ENCODE assay signal across 19 cellular contexts in the genomic region with DNA sequence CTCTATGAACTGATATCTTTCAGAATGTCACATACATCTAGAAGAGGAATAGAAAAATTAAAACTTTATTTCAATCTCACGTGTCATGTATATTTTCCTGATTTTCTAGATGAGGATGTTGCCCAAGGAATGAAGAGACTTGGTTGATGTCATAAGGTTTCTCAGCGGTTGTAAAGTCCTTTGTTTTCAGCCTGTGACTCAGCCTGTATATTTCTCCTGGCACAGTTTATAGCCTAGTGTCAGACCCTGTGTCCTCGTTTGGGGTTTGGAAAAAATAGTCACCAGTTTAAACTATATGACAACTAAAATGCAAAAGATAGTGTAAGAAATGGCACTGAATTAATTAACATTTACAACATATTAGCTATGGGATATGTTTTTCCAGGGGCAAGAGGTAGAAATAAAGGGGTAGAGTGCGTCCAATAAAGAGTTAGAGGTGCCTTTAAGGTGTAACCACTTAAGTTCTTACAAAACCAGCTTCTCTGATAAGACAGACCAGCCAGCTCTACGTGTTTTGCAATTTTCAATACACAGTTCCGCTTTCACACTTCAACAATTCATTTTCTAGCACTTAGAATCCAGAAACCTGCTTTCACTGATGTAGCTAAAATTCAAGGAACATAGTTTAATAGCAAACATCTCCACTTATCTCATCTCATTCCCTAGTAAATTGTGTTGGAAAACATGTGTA.
DNase-seq lines count a peak whose midpoint lies in the region; ATAC-seq, FAIRE-seq and TF ChIP-seq lines count a peak whose summit lies in the region.
"Had no signal": no experiment of that assay in that cellular context is flagged by ENCODE, and none has a peak within 500 bp of the region (broad histone marks: within the 10 kb centered on the region; RNA-seq: fewer than 3 reads in every experiment).

No MANE protein-coding gene starts in this region.

- H3K4me1 ChIP-seq in astrocyte (ENCODE audit: insufficient read depth, low read length) (no peaks in the 10 kb centered on the region), left lung (no peaks in the 10 kb centered on the region), SJCRH30 (no peaks in the 10 kb centered on the region)
- H3K4me1 ChIP-seq: neural progenitor cell, suprapubic skin had no signal

- H3K27me3 Mint-ChIP-seq in astrocyte (ENCODE audit: low read depth, unreplicated experiment): no peaks in the 10 kb centered on the region

- H3K9me3 ChIP-seq in MG63 (no peaks in the 10 kb centered on the region), astrocyte (ENCODE audit: insufficient read depth, low read depth, low read length) (no peaks in the 10 kb centered on the region), left lung (no peaks in the 10 kb centered on the region), SJCRH30 (replicated peaks) (no peaks in the 10 kb centered on the region)
- H3K9me3 ChIP-seq: suprapubic skin had no signal

- DNase-seq in MG63: peak; percentile 3
- DNase-seq in astrocyte (ENCODE audit: low read depth): peak; percentile 44
- no peak for DNase-seq in left lung
- no peak for DNase-seq in stimulated activated effector memory CD8-positive, alpha-beta T cell treated with anti-CD3 and anti-CD28 coated beads, Interleukin-12 subunit alpha, Interleukin-12 subunit beta, amount 100 ng/mL, for 72 hours (ENCODE audit: low spot score in 2 of 2)
- DNase-seq in SJCRH30: no peak
- no peak for DNase-seq in cerebellar nuclear complex (lab: John Stamatoyannopoulos, UW)
- DNase-seq in hypothalamus (lab: John Stamatoyannopoulos, UW): no peak
- DNase-seq: activated T-cell treated with anti-CD3 and anti-CD28 coated beads, Interleukin-2, amount 50 U/mL, for 48 hours; amygdala; endodermal cell; GF-D8; hippocampal formation; NCI-H1694; NCI-H748 treated with DMSO at 0.1 percent for 48 hours had no signal

- H3K36me3 Mint-ChIP-seq in astrocyte (ENCODE audit: low read depth, unreplicated experiment): no peaks in the 10 kb centered on the region
- H3K36me3 Mint-ChIP-seq in stimulated activated effector memory CD8-positive, alpha-beta T cell treated with anti-CD3 and anti-CD28 coated beads, Interleukin-12 subunit alpha, Interleukin-12 subunit beta, amount 100 ng/mL, for 72 hours: no peaks in the 10 kb centered on the region
- H3K36me3 Mint-ChIP-seq: neural progenitor cell had no signal

- no peak overlapping the region for H3K4me3 ChIP-seq in MG63
- H3K4me3 ChIP-seq in astrocyte (ENCODE audit: insufficient read depth, low read depth, low read length): no peak overlapping the region
- H3K4me3 ChIP-seq in left lung: no peak overlapping the region
- H3K4me3 ChIP-seq in SJCRH30: no peak overlapping the region
- H3K4me3 ChIP-seq: neural progenitor cell, suprapubic skin had no signal

- peak; percentile 46 for ATAC-seq in GM19351 (IDR thresholded peaks at IDR 0.05; ENCODE audit: unreplicated experiment)
- ATAC-seq in left lung: peak; percentile 83
- ATAC-seq in stimulated activated effector memory CD8-positive, alpha-beta T cell treated with anti-CD3 and anti-CD28 coated beads, Interleukin-12 subunit alpha, Interleukin-12 subunit beta, amount 100 ng/mL, for 72 hours: no peak
- ATAC-seq: activated CD4-positive, CD25-positive, alpha-beta regulatory T cell treated with anti-CD3 and anti-CD28 coated beads, Interleukin-2, amount 50 U/mL, for 24 hours had no signal

- H3K4me3 Mint-ChIP-seq in astrocyte (ENCODE audit: unreplicated experiment): no peak overlapping the region
- no peak overlapping the region for H3K4me3 Mint-ChIP-seq in stimulated activated effector memory CD8-positive, alpha-beta T cell treated with anti-CD3 and anti-CD28 coated beads, Interleukin-12 subunit alpha, Interleukin-12 subunit beta, amount 100 ng/mL, for 72 hours
- H3K4me3 Mint-ChIP-seq: endodermal cell, neural progenitor cell had no signal

- no peak overlapping the region for H3K9ac ChIP-seq in astrocyte (ENCODE audit: low read length)
- H3K9ac ChIP-seq: neural progenitor cell had no signal

- no peaks in the 10 kb centered on the region for H3K27me3 ChIP-seq in MG63
- no peaks in the 10 kb centered on the region for H3K27me3 ChIP-seq in astrocyte (ENCODE audit: insufficient read depth, low read length)
- H3K27me3 ChIP-seq in left lung: no peaks in the 10 kb centered on the region
- no peaks in the 10 kb centered on the region for H3K27me3 ChIP-seq in SJCRH30
- H3K27me3 ChIP-seq: neural progenitor cell, suprapubic skin had no signal

- H4K20me1 ChIP-seq in astrocyte (ENCODE audit: insufficient read depth, low read length): no peaks in the 10 kb centered on the region

- H3K9me3 Mint-ChIP-seq in astrocyte (ENCODE audit: unreplicated experiment): no peaks in the 10 kb centered on the region
- peaks cover 19% of the 10 kb centered on the region for H3K9me3 Mint-ChIP-seq in stimulated activated effector memory CD8-positive, alpha-beta T cell treated with anti-CD3 and anti-CD28 coated beads, Interleukin-12 subunit alpha, Interleukin-12 subunit beta, amount 100 ng/mL, for 72 hours
- H3K9me3 Mint-ChIP-seq: endodermal cell, neural progenitor cell had no signal

- no peak overlapping the region for H3K4me2 ChIP-seq in astrocyte (ENCODE audit: low read length)
- H3K4me2 ChIP-seq: neural progenitor cell had no signal

- H3K36me3 ChIP-seq in MG63 (no peaks in the 10 kb centered on the region), astrocyte (ENCODE audit: insufficient read depth, low read length) (no peaks in the 10 kb centered on the region), left lung (no peaks in the 10 kb centered on the region), SJCRH30 (no peaks in the 10 kb centered on the region)
- H3K36me3 ChIP-seq: neural progenitor cell, suprapubic skin had no signal

- H3K27ac Mint-ChIP-seq in astrocyte (ENCODE audit: unreplicated experiment): no peak overlapping the region
- H3K27ac Mint-ChIP-seq in stimulated activated effector memory CD8-positive, alpha-beta T cell treated with anti-CD3 and anti-CD28 coated beads, Interleukin-12 subunit alpha, Interleukin-12 subunit beta, amount 100 ng/mL, for 72 hours: no peak overlapping the region
- H3K27ac Mint-ChIP-seq: endodermal cell, neural progenitor cell had no signal

- FAIRE-seq in astrocyte (lab: Jason Lieb, UNC): no peak

- H2AFZ ChIP-seq in astrocyte (ENCODE audit: low read depth, low read length): no peak overlapping the region
- H2AFZ ChIP-seq: neural progenitor cell had no signal

- no peak overlapping the region for H3K27ac ChIP-seq in astrocyte (ENCODE audit: low read depth, low read length)
- H3K27ac ChIP-seq in left lung: no peak overlapping the region
- H3K27ac ChIP-seq in SJCRH30: no peak overlapping the region
- H3K27ac ChIP-seq: C4-2B, neural progenitor cell, suprapubic skin had no signal

- TF ChIP-seq CTCF in astrocyte (IDR thresholded peaks at IDR 0.05; ENCODE audit: insufficient read depth, low read depth, low read length): no peak
- TF ChIP-seq CTCF in left lung (IDR thresholded peaks at IDR 0.05): no peak

- no peaks in the 10 kb centered on the region for H3K79me2 ChIP-seq in astrocyte (ENCODE audit: insufficient read depth, low read length)

- intact Hi-C loops in left lung (cut with DNase I): no loop called here

- no peaks in the 10 kb centered on the region for H3K4me1 Mint-ChIP-seq in astrocyte (ENCODE audit: low read depth, unreplicated experiment)
- no peaks in the 10 kb centered on the region for H3K4me1 Mint-ChIP-seq in stimulated activated effector memory CD8-positive, alpha-beta T cell treated with anti-CD3 and anti-CD28 coated beads, Interleukin-12 subunit alpha, Interleukin-12 subunit beta, amount 100 ng/mL, for 72 hours
- H3K4me1 Mint-ChIP-seq: endodermal cell, neural progenitor cell had no signal

Comparison
In these comparisons a context has a peak if more than half of its experiments do, and no peak if none do; other contexts are left out.
1. DNase-seq: peak in MG63 (single experiment) and astrocyte (single experiment); none in left lung (0 of 2), stimulated activated effector memory CD8-positive, alpha-beta T cell treated with anti-CD3 and anti-CD28 coated beads, Interleukin-12 subunit alpha, Interleukin-12 subunit beta, amount 100 ng/mL, for 72 hours (0 of 2), SJCRH30 (0 of 2), cerebellar nuclear complex (0 of 2) and hypothalamus (0 of 51).